ENCODE assay signal across 9 cellular contexts in the genomic region with DNA sequence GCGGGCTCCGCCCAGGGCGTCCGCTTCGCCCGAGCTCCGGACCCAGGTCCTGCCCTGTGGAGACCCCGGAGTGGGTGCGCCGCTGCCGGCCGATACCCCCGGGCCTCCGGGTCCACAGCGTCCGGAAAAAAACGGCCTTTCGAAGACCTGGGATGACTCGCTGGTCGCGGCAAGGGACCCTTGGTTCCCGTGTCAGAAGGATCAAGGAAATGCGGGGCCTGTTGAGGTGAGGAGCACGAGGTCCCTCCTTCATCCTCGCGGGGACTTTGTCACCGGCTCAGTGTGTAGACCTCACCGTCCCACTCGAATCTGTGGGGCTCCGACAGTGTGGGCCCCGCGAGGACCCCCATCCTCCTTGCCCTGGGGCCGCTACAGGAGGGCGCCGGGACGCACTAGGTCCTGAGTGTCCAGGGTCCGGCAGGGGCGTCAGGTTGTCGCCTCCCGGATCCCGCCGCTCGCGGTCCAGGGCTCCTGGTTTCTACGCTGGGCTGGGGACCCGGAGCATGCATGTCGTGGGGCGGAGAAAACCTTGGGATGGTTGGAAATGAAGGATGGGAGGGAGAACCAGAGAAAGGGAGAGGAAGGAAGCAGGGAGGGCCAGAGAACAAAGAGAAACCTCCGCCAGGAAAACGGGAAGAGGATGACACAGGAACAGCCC. TPM values are rescaled to one million over a fixed set of nuclear protein-coding genes. Genes with fewer than 3 reads are reported as not detected.
"Had no signal": no experiment of that assay in that cellular context is flagged by ENCODE, and none has a peak within 500 bp of the region (broad histone marks: within the 10 kb centered on the region; RNA-seq: fewer than 3 reads in every experiment).

No MANE protein-coding gene starts in this region.

RNA-seq across cellular contexts. Expression of gene RAET1L, which starts 10.6 kb away (rescaled TPM):
- total RNA-seq: activated T-helper 1 cell treated with anti-CD3 and anti-CD28 coated beads, Interleukin-12 subunit alpha, Interleukin-12 subunit beta, Interleukin-2, Interleukin-4 antibody, amounts not matched to agents 30 ng/mL and 10 ng/mL and 1 ng/mL, durations not matched to agents 14 hours and 24 hours and 36 hours; cardiac septum; left ventricle myocardium inferior; mucosa of descending colon; naive thymus-derived CD8-positive, alpha-beta T cell; sigmoid colon; tibial nerve; uterus had no signal
- polyA plus RNA-seq: naive thymus-derived CD8-positive, alpha-beta T cell; sigmoid colon; SK-N-SH had no signal

RNA-seq across cellular contexts. Expression of gene ULBP1, which starts 51.0 kb away (rescaled TPM):
- total RNA-seq: mucosa of descending colon, uterus had no signal
- polyA plus RNA-seq: naive thymus-derived CD8-positive, alpha-beta T cell had no signal

RNA-seq across cellular contexts. Expression of gene ULBP3, which starts 54.2 kb away (rescaled TPM):
- total RNA-seq: activated T-helper 1 cell treated with anti-CD3 and anti-CD28 coated beads, Interleukin-12 subunit alpha, Interleukin-12 subunit beta, Interleukin-2, Interleukin-4 antibody, amounts not matched to agents 30 ng/mL and 10 ng/mL and 1 ng/mL, durations not matched to agents 14 hours and 24 hours and 36 hours had no signal
